Comparison of ENCODE assay signal across 2 cellular contexts in genomic region chr14:94390372-94391086, GRCh38.
TF ChIP-seq lines count a peak whose summit lies in the region.

No MANE protein-coding gene starts in this region.

TF ChIP-seq in A549, 52 proteins besides CTCF, POLR2A, EP300 and RAD21:
- TF ChIP-seq ELK1 (IDR thresholded peaks at IDR 0.05; ENCODE audit: low read depth, low read length) (no peak), CHD2 (IDR thresholded peaks at IDR 0.05; ENCODE audit: low read length, partially characterized antibody) (no peak), KDM5A (IDR thresholded peaks at IDR 0.05) (no peak), ZSCAN20 (CRISPR knock-in tag; IDR thresholded peaks at IDR 0.05) (no peak), NFE2L2 (conservative IDR thresholded peaks at IDR 0.05; ENCODE audit: low read length) (no peak), POLR2AphosphoS2 (conservative IDR thresholded peaks at IDR 0.05; ENCODE audit: low read length) (no peak), CEBPB (IDR thresholded peaks at IDR 0.05) (no peak)

TF ChIP-seq in IMR-90, 13 proteins besides CTCF, POLR2A, EP300 and RAD21:
- TF ChIP-seq CHD1 (IDR thresholded peaks at IDR 0.05; ENCODE audit: low read depth, low read length) = no peak
- no peak for TF ChIP-seq SMC3 (IDR thresholded peaks at IDR 0.05; ENCODE audit: low read depth, low read length)
- TF ChIP-seq MAFK (IDR thresholded peaks at IDR 0.05; ENCODE audit: low read depth, low read length) = no peak
- no peak for TF ChIP-seq BHLHE40 (IDR thresholded peaks at IDR 0.05; ENCODE audit: low read depth, low read length)
- TF ChIP-seq NFE2L2 (IDR thresholded peaks at IDR 0.05; ENCODE audit: low read depth, low read length) = no peak
- no peak for TF ChIP-seq RFX5 (IDR thresholded peaks at IDR 0.05; ENCODE audit: low read depth, low read length)
